Comparison of ENCODE assay signal across 33 cellular contexts in genomic region chr11:1560618-1561251, GRCh38. TPM values are rescaled to one million over a fixed set of nuclear protein-coding genes. Genes with fewer than 3 reads are reported as not detected.
DNase-seq lines count a peak whose midpoint lies in the region; ATAC-seq and TF ChIP-seq lines count a peak whose summit lies in the region.
"Had no signal": no experiment of that assay in that cellular context is flagged by ENCODE, and none has a peak within 500 bp of the region (broad histone marks: within the 10 kb centered on the region; RNA-seq: fewer than 3 reads in every experiment).

No MANE protein-coding gene starts in this region.

- H3K4me1 ChIP-seq in transverse colon = peaks cover 31 to 47% (median 43%) of the 10 kb centered on the region in 4 donors
- peaks cover 20 to 44% (median 26%) of the 10 kb centered on the region in 3 donors for H3K4me1 ChIP-seq in esophagus squamous epithelium

- TF ChIP-seq EP300 in transverse colon (IDR thresholded peaks at IDR 0.05; ENCODE audit: low read depth) = no peak

- peak overlapping the region; percentile 23 for H3K4me3 Mint-ChIP-seq in central memory CD8-positive, alpha-beta T cell
- no peak overlapping the region for H3K4me3 Mint-ChIP-seq in osteocyte (ENCODE audit: unreplicated experiment)
- H3K4me3 Mint-ChIP-seq: GM23338; nephron; stimulated activated naive CD8-positive, alpha-beta T cell treated with anti-CD3 and anti-CD28 coated beads, Interleukin-15, Interleukin-2, amounts not matched to agents 100 ng/mL and 50 ng/mL, for 24 hours; T-helper 2 cell treated with Interferon-gamma antibody and Interleukin-4, amounts not matched to agents 5 μg/mL and 100 μg/mL, for 36 hours; WTC11 had no signal

- 82% methylated on average over 10 of the region's 10 CpGs; no CpG with 5 or more reads in 1 of the 2 donors for WGBS in transverse colon (ENCODE audit: low coverage in 1 of 2), 2 donors
- 60 to 81% methylated on average over 2 to 6 of the region's 10 CpGs for WGBS in esophagus squamous epithelium, 2 donors

- TF ChIP-seq CTCF in osteocyte (IDR thresholded peaks at IDR 0.05) = no peak
- TF ChIP-seq CTCF in transverse colon (IDR thresholded peaks at IDR 0.05) = no peak
- TF ChIP-seq CTCF in esophagus squamous epithelium (IDR thresholded peaks at IDR 0.05) = no peak

- H3K4me1 Mint-ChIP-seq in central memory CD8-positive, alpha-beta T cell = no peaks in the 10 kb centered on the region
- peaks cover 30% of the 10 kb centered on the region for H3K4me1 Mint-ChIP-seq in osteocyte (ENCODE audit: unreplicated experiment)
- H3K4me1 Mint-ChIP-seq: nephron had no signal

- H3K36me3 Mint-ChIP-seq in central memory CD8-positive, alpha-beta T cell (ENCODE audit: insufficient read depth) = peaks cover 56% of the 10 kb centered on the region
- peaks cover 4% of the 10 kb centered on the region for H3K36me3 Mint-ChIP-seq in osteocyte (ENCODE audit: unreplicated experiment)
- H3K36me3 Mint-ChIP-seq: WTC11 had no signal

- TF ChIP-seq POLR2A in transverse colon (IDR thresholded peaks at IDR 0.05) (no peak), esophagus squamous epithelium (IDR thresholded peaks at IDR 0.05) (no peak)

- H3K27me3 Mint-ChIP-seq in central memory CD8-positive, alpha-beta T cell = no peaks in the 10 kb centered on the region
- no peaks in the 10 kb centered on the region for H3K27me3 Mint-ChIP-seq in osteocyte (ENCODE audit: unreplicated experiment)
- H3K27me3 Mint-ChIP-seq: stimulated activated naive CD8-positive, alpha-beta T cell treated with anti-CD3 and anti-CD28 coated beads, Interleukin-15, Interleukin-2, amounts not matched to agents 100 ng/mL and 50 ng/mL, for 24 hours had no signal

- no peak for ATAC-seq in Right ventricle myocardium inferior
- no peak for ATAC-seq in Right ventricle myocardium superior (ENCODE audit: poor library complexity)
- no peak for ATAC-seq in central memory CD8-positive, alpha-beta T cell (replicated peaks; ENCODE audit: extremely low read depth, poor library complexity, severe bottlenecking)
- ATAC-seq in HG02798 (IDR thresholded peaks at IDR 0.05; ENCODE audit: poor library complexity, unreplicated experiment) = no peak
- no peak for ATAC-seq in HG03354 (IDR thresholded peaks at IDR 0.05; ENCODE audit: poor library complexity, severe bottlenecking, unreplicated experiment)
- ATAC-seq: GM12878, GM23338, PC-3, WTC11 had no signal

- no peak overlapping the region for H3K4me3 ChIP-seq in transverse colon
- H3K4me3 ChIP-seq in esophagus squamous epithelium = no peak overlapping the region
- H3K4me3 ChIP-seq: adrenal gland; BLaER1 treated with 17β-estradiol and CSF1 and Interleukin-3, amounts not matched to agents 10 nM and 100 nM; cardiac muscle cell; GM12878; GM23338; SK-N-MC; smooth muscle cell had no signal

- H3K27ac ChIP-seq in transverse colon = peak overlapping the region; percentile 84 to 98 (median 90)
- peak overlapping the region in 1 of 4 donors; percentile 91 for H3K27ac ChIP-seq in esophagus squamous epithelium
- H3K27ac ChIP-seq: BLaER1 treated with 17β-estradiol and CSF1 and Interleukin-3, amounts not matched to agents 10 nM and 100 nM; cardiac muscle cell; SK-N-MC had no signal

- no peaks in the 10 kb centered on the region for H3K9me3 Mint-ChIP-seq in central memory CD8-positive, alpha-beta T cell
- H3K9me3 Mint-ChIP-seq in osteocyte (ENCODE audit: unreplicated experiment) = no peaks in the 10 kb centered on the region
- H3K9me3 Mint-ChIP-seq: GM23338; nephron; stimulated activated naive CD8-positive, alpha-beta T cell treated with anti-CD3 and anti-CD28 coated beads, Interleukin-15, Interleukin-2, amounts not matched to agents 100 ng/mL and 50 ng/mL, for 24 hours; T-helper 2 cell treated with Interferon-gamma antibody and Interleukin-4, amounts not matched to agents 5 μg/mL and 100 μg/mL, for 36 hours; WTC11 had no signal

- DNase-seq in Right ventricle myocardium inferior (ENCODE audit: missing footprints) (peak; percentile 54), Right ventricle myocardium superior (no peak), osteocyte (ENCODE audit: extremely low spot score, unreplicated experiment) (no peak), transverse colon (no peak), esophagus squamous epithelium (lab: John Stamatoyannopoulos, UW) (no peak)
- DNase-seq in central memory CD8-positive, alpha-beta T cell (ENCODE audit: low spot score in 2 of 2) = no peak
- DNase-seq: activated CD4-positive, alpha-beta T cell treated with anti-CD3 and anti-CD28 coated beads, Interleukin-2, amount 50 U/mL, for 4 hours; activated gamma-delta T cell treated with Interleukin-2 at 50 U/mL for 16 hours; adrenal gland; KBM-7; kidney glomerular epithelial cell; MV-4-11; NCI-H187 treated with DMSO at 0.1 percent for 48 hours; NCI-H82; PC-3; stimulated activated CD4-positive, alpha-beta T cell treated with anti-CD3 and anti-CD28 coated beads, Interleukin-2, amount 100 ng/mL, for 48 hours had no signal

- H3K27me3 ChIP-seq in transverse colon (no peaks in the 10 kb centered on the region), esophagus squamous epithelium (peaks cover 0 to 71% (median 0%) of the 10 kb centered on the region in 4 donors)
- H3K27me3 ChIP-seq: adrenal gland had no signal

- intact Hi-C loops in Right ventricle myocardium inferior (cut with DNase I) (no loop called here), Right ventricle myocardium superior (cut with DNase I) (no loop called here), transverse colon (cut with DNase I; ENCODE audit: low total_unique reads) (loop anchor here (10.0 kb wide), 1 partner anchor 824 kb away; no protein-coding TSS in a partner anchor), esophagus squamous epithelium (cut with DNase I) (no loop called here)

- no peak overlapping the region for H3K27ac Mint-ChIP-seq in central memory CD8-positive, alpha-beta T cell (ENCODE audit: low read depth)
- peak overlapping the region; percentile 89 for H3K27ac Mint-ChIP-seq in osteocyte (ENCODE audit: unreplicated experiment)
- H3K27ac Mint-ChIP-seq: GM23338; nephron; progenitor cell of endocrine pancreas; stimulated activated naive CD8-positive, alpha-beta T cell treated with anti-CD3 and anti-CD28 coated beads, Interleukin-15, Interleukin-2, amounts not matched to agents 100 ng/mL and 50 ng/mL, for 24 hours; T-helper 2 cell treated with Interferon-gamma antibody and Interleukin-4, amounts not matched to agents 5 μg/mL and 100 μg/mL, for 36 hours; WTC11 had no signal

- in situ Hi-C loops in transverse colon (cut with MboI; ENCODE audit: low pct_ligation_motif_present in 1 of 4, low pct_unique_long_range_greater_than_20kb in 1 of 4, low sequenced_read_pairs in 3 of 4) = no loop called here

- peaks cover 0 to 6% (median 0%) of the 10 kb centered on the region in 4 donors for H3K36me3 ChIP-seq in transverse colon
- no peaks in the 10 kb centered on the region for H3K36me3 ChIP-seq in esophagus squamous epithelium
- H3K36me3 ChIP-seq: adrenal gland, cardiac muscle cell had no signal

- H3K9me3 ChIP-seq in transverse colon (no peaks in the 10 kb centered on the region), esophagus squamous epithelium (no peaks in the 10 kb centered on the region)
- H3K9me3 ChIP-seq: adrenal gland; BLaER1 treated with 17β-estradiol and CSF1 and Interleukin-3, amounts not matched to agents 10 nM and 100 nM had no signal

RNA-seq across cellular contexts. Expression of gene DUSP8, which starts 11.3 kb away (rescaled TPM):
- 10.5 TPM for total RNA-seq in Right ventricle myocardium inferior
- total RNA-seq in Right ventricle myocardium superior = 7.7 TPM
- 5.4 and 7.7 TPM in 2 replicates for total RNA-seq in osteocyte
- total RNA-seq in transverse colon = 10 to 100 TPM; 13.3 to 31.8 (median 19.8) TPM
- total RNA-seq in esophagus squamous epithelium = 1 to 10 TPM in 2 of 4 donors, under 1 TPM in 2; 0.12 to 1.3 (median 0.64) TPM

RNA-seq across cellular contexts. Expression of gene KRTAP5-1, which starts 24.3 kb away (rescaled TPM):
- not detected for total RNA-seq in Right ventricle myocardium inferior
- not detected for total RNA-seq in Right ventricle myocardium superior
- total RNA-seq in osteocyte = not detected in 2 replicates
- not detected for total RNA-seq in transverse colon
- total RNA-seq in esophagus squamous epithelium = not detected
- total RNA-seq: A673, adrenal gland, cardiac muscle cell, epithelial cell of proximal tubule, frontal cortex, GM12878, GM23338, mesenteric fat pad, PC-3, progenitor cell of endocrine pancreas, smooth muscle cell, WTC11 had no signal

RNA-seq across cellular contexts. Expression of gene KRTAP5-2, which starts 37.4 kb away (rescaled TPM):
- not detected for total RNA-seq in Right ventricle myocardium inferior
- not detected for total RNA-seq in Right ventricle myocardium superior
- not detected in 2 replicates for total RNA-seq in osteocyte
- not detected for total RNA-seq in transverse colon
- total RNA-seq in esophagus squamous epithelium = not detected
- total RNA-seq: A673, adrenal gland, cardiac muscle cell, epithelial cell of proximal tubule, frontal cortex, GM12878, GM23338, mesenteric fat pad, PC-3, progenitor cell of endocrine pancreas, smooth muscle cell, WTC11 had no signal

RNA-seq across cellular contexts. Expression of gene KRTAP5-3, which starts 47.5 kb away (rescaled TPM):
- total RNA-seq in Right ventricle myocardium inferior (not detected), Right ventricle myocardium superior (not detected), osteocyte (not detected in 2 replicates), transverse colon (not detected), esophagus squamous epithelium (not detected)
- total RNA-seq: A673, adrenal gland, cardiac muscle cell, epithelial cell of proximal tubule, frontal cortex, GM12878, GM23338, mesenteric fat pad, PC-3, progenitor cell of endocrine pancreas, smooth muscle cell, WTC11 had no signal
